ENCODE assay signal across 21 cellular contexts in genomic region chr3:30795176-30795575, GRCh38.
"Had no signal": no experiment of that assay in that cellular context is flagged by ENCODE, and none has a peak within 500 bp of the region (broad histone marks: within the 10 kb centered on the region; RNA-seq: fewer than 3 reads in every experiment).

No MANE protein-coding gene starts in this region.

- H3K9me3 Mint-ChIP-seq: memory B cell; mesothelial cell of epicardium; neural crest cell; stimulated activated effector memory CD8-positive, alpha-beta T cell treated with anti-CD3 and anti-CD28 coated beads, Interleukin-12 subunit alpha, Interleukin-12 subunit beta, amount 100 ng/mL, for 72 hours had no signal

- H3K36me3 Mint-ChIP-seq: memory B cell; mesothelial cell of epicardium; natural killer cell; stimulated activated effector memory CD8-positive, alpha-beta T cell treated with anti-CD3 and anti-CD28 coated beads, Interleukin-12 subunit alpha, Interleukin-12 subunit beta, amount 100 ng/mL, for 72 hours had no signal

- H3K4me1 Mint-ChIP-seq: memory B cell; natural killer cell; neural crest cell; stimulated activated effector memory CD8-positive, alpha-beta T cell treated with anti-CD3 and anti-CD28 coated beads, Interleukin-12 subunit alpha, Interleukin-12 subunit beta, amount 100 ng/mL, for 72 hours; stimulated activated naive CD8-positive, alpha-beta T cell treated with anti-CD3 and anti-CD28 coated beads, Interleukin-15, amount 100 ng/mL, for 72 hours had no signal

- DNase-seq: effector memory CD4-positive, alpha-beta T cell; foreskin fibroblast; glutamatergic neuron; left ventricle myocardium inferior; lower lobe of right lung; natural killer cell; posterior cingulate gyrus; right cardiac atrium; stimulated activated CD4-positive, alpha-beta T cell treated with anti-CD3 and anti-CD28 coated beads, Interleukin-4, amount 100 ng/mL, for 1 hour; stimulated activated CD8-positive, alpha-beta memory T cell treated with anti-CD3 and anti-CD28 coated beads, Interleukin-4, amount 100 ng/mL, for 48 hours; stimulated activated naive CD8-positive, alpha-beta T cell treated with anti-CD3 and anti-CD28 coated beads, Interleukin-15, amount 100 ng/mL, for 72 hours; testis; upper lobe of right lung had no signal

- H3K27me3 Mint-ChIP-seq: stimulated activated naive CD8-positive, alpha-beta T cell treated with anti-CD3 and anti-CD28 coated beads, Interleukin-15, amount 100 ng/mL, for 72 hours had no signal

- H3K27ac Mint-ChIP-seq: memory B cell; mesothelial cell of epicardium; natural killer cell; stimulated activated effector memory CD8-positive, alpha-beta T cell treated with anti-CD3 and anti-CD28 coated beads, Interleukin-12 subunit alpha, Interleukin-12 subunit beta, amount 100 ng/mL, for 72 hours; stimulated activated naive CD8-positive, alpha-beta T cell treated with anti-CD3 and anti-CD28 coated beads, Interleukin-15, amount 100 ng/mL, for 72 hours had no signal

- H3K4me3 Mint-ChIP-seq: memory B cell; mesothelial cell of epicardium; natural killer cell; neural crest cell; stimulated activated effector memory CD8-positive, alpha-beta T cell treated with anti-CD3 and anti-CD28 coated beads, Interleukin-12 subunit alpha, Interleukin-12 subunit beta, amount 100 ng/mL, for 72 hours; stimulated activated naive CD8-positive, alpha-beta T cell treated with anti-CD3 and anti-CD28 coated beads, Interleukin-15, amount 100 ng/mL, for 72 hours had no signal

- ATAC-seq: esophagus mucosa; gastroesophageal sphincter; lower lobe of right lung; natural killer cell; right cardiac atrium; stimulated activated effector memory CD8-positive, alpha-beta T cell treated with anti-CD3 and anti-CD28 coated beads, Interleukin-12 subunit alpha, Interleukin-12 subunit beta, amount 100 ng/mL, for 72 hours; stimulated activated naive CD8-positive, alpha-beta T cell treated with anti-CD3 and anti-CD28 coated beads, Interleukin-15, amount 100 ng/mL, for 72 hours; upper lobe of right lung had no signal

- H3K4me3 ChIP-seq: gastroesophageal sphincter, left ventricle myocardium inferior, lower lobe of right lung, testis, tibial nerve, upper lobe of right lung, vagina had no signal
